ENCODE assay signal across 27 cellular contexts in the genomic region with DNA sequence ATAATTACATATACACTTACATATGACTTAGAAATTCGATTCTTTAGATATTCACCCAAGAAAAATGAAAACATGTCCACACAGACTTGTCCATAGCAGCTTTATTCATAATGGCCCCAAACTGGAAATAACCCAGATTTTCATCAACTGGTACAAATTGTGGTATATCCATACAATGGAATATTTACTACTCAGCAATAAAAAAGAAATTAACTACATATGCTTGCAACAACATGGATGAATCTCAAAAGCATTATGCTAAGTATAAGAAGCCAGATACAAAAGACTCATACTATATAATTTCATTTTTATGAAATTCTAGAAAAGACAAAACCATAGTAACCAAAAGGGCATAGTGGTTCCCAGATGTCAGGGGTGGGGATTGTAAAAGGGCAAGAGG. TPM values are rescaled to one million over a fixed set of nuclear protein-coding genes. Genes with fewer than 3 reads are reported as not detected.
"Had no signal": no experiment of that assay in that cellular context is flagged by ENCODE, and none has a peak within 500 bp of the region (broad histone marks: within the 10 kb centered on the region; RNA-seq: fewer than 3 reads in every experiment).

No MANE protein-coding gene starts in this region.

- DNase-seq: colonic mucosa; cortex of kidney; dermis blood vessel endothelial cell; dorsolateral prefrontal cortex; effector CD4-positive, alpha-beta T cell; effector CD8-positive, alpha-beta T cell; effector memory CD4-positive, alpha-beta T cell; effector memory CD8-positive, alpha-beta T cell; endodermal cell; erythroblast; esophagus squamous epithelium; foreskin fibroblast; foreskin keratinocyte; foreskin melanocyte; gastrocnemius medialis; glutamatergic neuron; head of caudate nucleus; heart left ventricle; heart right ventricle had no signal

- H3K4me3 ChIP-seq: colonic mucosa, coronary artery, dorsolateral prefrontal cortex, esophagus muscularis mucosa, esophagus squamous epithelium, gastrocnemius medialis, gastroesophageal sphincter, heart left ventricle, heart right ventricle had no signal

- H3K9me3 ChIP-seq: colonic mucosa, esophagus squamous epithelium, gastrocnemius medialis had no signal

- H3K27me3 ChIP-seq: dorsolateral prefrontal cortex, gastrocnemius medialis, gastroesophageal sphincter had no signal

- FAIRE-seq: colon, endometrium had no signal

- H3K4me1 ChIP-seq: colonic mucosa, foreskin keratinocyte, gastrocnemius medialis had no signal

- H3K27ac ChIP-seq: colonic mucosa, coronary artery, dorsolateral prefrontal cortex, epithelial cell of prostate, esophagus muscularis mucosa, esophagus squamous epithelium, foreskin keratinocyte, gastrocnemius medialis, gastroesophageal sphincter, heart left ventricle, heart right ventricle had no signal

- ATAC-seq: effector memory CD8-positive, alpha-beta T cell; esophagus mucosa; foreskin keratinocyte; gastrocnemius medialis; gastroesophageal sphincter; heart left ventricle; heart right ventricle had no signal

- H3K36me3 ChIP-seq: colonic mucosa, esophagus muscularis mucosa, esophagus squamous epithelium, gastrocnemius medialis, gastroesophageal sphincter, heart left ventricle, heart right ventricle had no signal

RNA-seq across cellular contexts. Expression of gene REEP1, which starts 5.1 kb away (rescaled TPM):
- total RNA-seq: fibroblast of lung had no signal
